In the genomic region with DNA sequence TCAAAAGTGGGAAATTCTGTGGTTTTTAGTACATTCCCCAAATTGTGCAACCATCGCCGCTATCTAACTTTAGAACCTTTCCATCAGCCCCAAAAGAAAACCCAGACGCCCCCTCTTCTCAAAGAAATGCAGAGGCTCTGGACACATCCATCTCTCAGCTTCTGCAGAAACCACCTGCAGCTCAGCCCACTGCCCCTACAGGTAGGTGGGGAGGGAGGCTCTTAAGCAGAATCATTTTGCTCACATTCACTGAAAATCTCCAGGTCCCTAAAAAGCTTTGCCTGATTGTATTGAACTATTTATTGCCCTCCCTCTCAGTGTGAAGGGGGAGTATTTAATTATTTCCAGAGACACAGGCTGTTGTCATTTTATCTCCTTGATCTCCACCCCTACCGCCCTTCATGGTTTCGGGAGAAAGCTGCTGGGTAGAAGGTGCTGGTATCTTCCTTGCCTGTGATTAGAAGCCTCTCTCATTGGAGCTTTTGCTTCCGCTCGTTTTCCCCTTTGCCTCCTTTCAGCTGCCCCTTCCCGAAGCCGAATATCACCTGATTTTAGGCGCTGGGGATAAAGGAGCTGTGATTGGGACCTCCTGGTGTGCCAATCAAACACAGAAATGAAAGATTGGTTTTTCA, we compare ENCODE assay signal across 16 cellular contexts.
DNase-seq lines count a peak whose midpoint lies in the region; ATAC-seq and TF ChIP-seq lines count a peak whose summit lies in the region.
"Had no signal": no experiment of that assay in that cellular context is flagged by ENCODE, and none has a peak within 500 bp of the region (broad histone marks: within the 10 kb centered on the region; RNA-seq: fewer than 3 reads in every experiment).

No MANE protein-coding gene starts in this region.

- H3K27me3 ChIP-seq in iPS-15b (ENCODE audit: control insufficient read depth, insufficient read depth, low read length) (no peaks in the 10 kb centered on the region), upper lobe of left lung (peaks cover 0 to 10% (median 6%) of the 10 kb centered on the region in 4 donors)

- DNase-seq in NCI-H748 (lab: John Stamatoyannopoulos, UW; ENCODE audit: unreplicated experiment): peak; percentile 21
- DNase-seq in NCI-H748 treated with DMSO at 0.1 percent for 48 hours (lab: John Stamatoyannopoulos, UW): no peak
- peak; percentile 3 for DNase-seq in MV-4-11 (lab: John Stamatoyannopoulos, UW)
- DNase-seq in posterior vena cava (ENCODE audit: low spot score): peak; percentile 28
- no peak for DNase-seq in upper lobe of left lung
- no peak for DNase-seq in SKM-1 (lab: John Stamatoyannopoulos, UW; ENCODE audit: unreplicated experiment)
- DNase-seq: activated CD4-positive, alpha-beta T cell treated with anti-CD3 and anti-CD28 coated beads for 4 hours; activated T-cell treated with anti-CD3 and anti-CD28 coated beads, Interleukin-2, amount 50 U/mL, for 24 hours; adrenal gland; erythroblast; NCI-H1436; NCI-H510A treated with DMSO at 0.1 percent for 48 hours; right cardiac atrium; stimulated activated CD4-positive, alpha-beta T cell treated with anti-CD3 and anti-CD28 coated beads, Interleukin-2, amount 100 ng/mL, for 48 hours had no signal

- no peak for TF ChIP-seq EP300 in upper lobe of left lung (IDR thresholded peaks at IDR 0.05)

- 14 to 21% methylated on average over 10 of the region's 10 CpGs for WGBS in upper lobe of left lung, 2 donors

- no peaks in the 10 kb centered on the region for H3K9me3 ChIP-seq in iPS-15b (ENCODE audit: control insufficient read depth, insufficient read depth, low read length)
- H3K9me3 ChIP-seq in upper lobe of left lung: no peaks in the 10 kb centered on the region
- H3K9me3 ChIP-seq: adrenal gland had no signal

- H3K36me3 ChIP-seq in iPS-15b (ENCODE audit: control insufficient read depth, insufficient read depth, low read length) (no peaks in the 10 kb centered on the region), upper lobe of left lung (no peaks in the 10 kb centered on the region)
- H3K36me3 ChIP-seq: adrenal gland had no signal

- H3K4me3 ChIP-seq in iPS-15b (ENCODE audit: low read depth, low read length) (peak overlapping the region; percentile 5), upper lobe of left lung (no peak overlapping the region)
- H3K4me3 ChIP-seq: adrenal gland had no signal

- intact Hi-C loops in posterior vena cava (cut with DNase I): no loop called here

- no peak overlapping the region for H3K9ac ChIP-seq in iPS-15b (ENCODE audit: low read depth, low read length)

- TF ChIP-seq CTCF in upper lobe of left lung (IDR thresholded peaks at IDR 0.05): no peak

- ATAC-seq in HG02588 (IDR thresholded peaks at IDR 0.05; ENCODE audit: unreplicated experiment): no peak
- no peak for ATAC-seq in upper lobe of left lung (ENCODE audit: low FRiP score in 2 of 2)
- ATAC-seq: right cardiac atrium had no signal

- H3K4me1 ChIP-seq in iPS-15b (ENCODE audit: control insufficient read depth, insufficient read depth, low read length) (peaks cover 17% of the 10 kb centered on the region), upper lobe of left lung (no peaks in the 10 kb centered on the region)
- H3K4me1 ChIP-seq: adrenal gland had no signal

- H3K27ac ChIP-seq in upper lobe of left lung: no peak overlapping the region
- H3K27ac ChIP-seq: adrenal gland had no signal

- TF ChIP-seq POLR2A in upper lobe of left lung (IDR thresholded peaks at IDR 0.05): no peak

Comparison
In these comparisons a context has a peak if more than half of its experiments do, and no peak if none do; other contexts are left out.
1. DNase-seq: peak in NCI-H748 (single experiment), MV-4-11 (single experiment) and posterior vena cava (single experiment); none in NCI-H748 treated with DMSO at 0.1 percent for 48 hours (single experiment), upper lobe of left lung (0 of 2) and SKM-1 (single experiment).